ENCODE assay signal across 8 cellular contexts in genomic region chr4:168832746-168833575, GRCh38.
DNase-seq lines count a peak whose midpoint lies in the region; ATAC-seq lines count a peak whose summit lies in the region.

No MANE protein-coding gene starts in this region.

- H3K36me3 Mint-ChIP-seq in activated T-cell treated with anti-CD3 and anti-CD28 coated beads, Interleukin-2, amount 50 U/mL, for 4 hours (ENCODE audit: insufficient read depth) = no peaks in the 10 kb centered on the region

- H3K4me1 Mint-ChIP-seq in activated T-cell treated with anti-CD3 and anti-CD28 coated beads, Interleukin-2, amount 50 U/mL, for 4 hours (ENCODE audit: low read depth) = peaks cover 10% of the 10 kb centered on the region

- H3K4me3 ChIP-seq in HAP-1 = peak overlapping the region; percentile 88
- peak overlapping the region; percentile 73 for H3K4me3 ChIP-seq in neuron (ENCODE audit: low read length)

- H3K27me3 Mint-ChIP-seq in activated T-cell treated with anti-CD3 and anti-CD28 coated beads, Interleukin-2, amount 50 U/mL, for 4 hours (ENCODE audit: low read depth) = peaks cover 66% of the 10 kb centered on the region

- H3K4me1 ChIP-seq in HAP-1 (peaks cover 10% of the 10 kb centered on the region), neuron (ENCODE audit: insufficient read depth, low read length) (peaks cover 17% of the 10 kb centered on the region)

- in situ Hi-C loops in HAP-1 (cut with MboI; ENCODE audit: low sequenced_read_pairs) = loop anchor here (10.0 kb wide), 1 partner anchor 118 kb away; no protein-coding TSS in a partner anchor

- H3K9me3 ChIP-seq in HAP-1 = no peaks in the 10 kb centered on the region
- H3K9me3 ChIP-seq in neuron (ENCODE audit: low read length) = no peaks in the 10 kb centered on the region

- ATAC-seq in activated T-cell treated with anti-CD3 and anti-CD28 coated beads, Interleukin-2, amount 50 U/mL, for 4 hours = peak in 1 of 2 donors; percentile 13
- no peak for ATAC-seq in GM18502 (IDR thresholded peaks at IDR 0.05; ENCODE audit: poor library complexity, unreplicated experiment)

- DNase-seq in AG08395 (ENCODE audit: low spot score) (peak; percentile 40), HAP-1 (ENCODE audit: low spot score in 2 of 2) (peak in 1 of 2 experiments; percentile 58), germinal center (ENCODE audit: low spot score) (peak; percentile 14), DMS79 treated with DMSO at 0.1 percent for 48 hours (lab: John Stamatoyannopoulos, UW) (no peak)
- no peak for DNase-seq in activated T-cell treated with anti-CD3 and anti-CD28 coated beads, Interleukin-2, amount 50 U/mL, for 4 hours
- DNase-seq in activated CD4-positive, CD25-positive, alpha-beta regulatory T cell treated with anti-CD3 and anti-CD28 coated beads, Interleukin-2, amount 50 U/mL, for 72 hours = no peak

- no peaks in the 10 kb centered on the region for H3K9me3 Mint-ChIP-seq in activated T-cell treated with anti-CD3 and anti-CD28 coated beads, Interleukin-2, amount 50 U/mL, for 4 hours

- H2AFZ ChIP-seq in neuron (ENCODE audit: low read depth, low read length) = peak overlapping the region; percentile 65

- H3K36me3 ChIP-seq in HAP-1 (replicated peaks) (peaks cover 9% of the 10 kb centered on the region), neuron (ENCODE audit: insufficient read depth, low read length) (peaks cover 10% of the 10 kb centered on the region)

- H3K27me3 ChIP-seq in HAP-1 (ENCODE audit: low read depth) (no peaks in the 10 kb centered on the region), neuron (ENCODE audit: insufficient read depth, low read length) (no peaks in the 10 kb centered on the region)

- H3K4me3 Mint-ChIP-seq in activated T-cell treated with anti-CD3 and anti-CD28 coated beads, Interleukin-2, amount 50 U/mL, for 4 hours = peak overlapping the region; percentile 73

Comparison
In these comparisons a context has a peak if more than half of its experiments do, and no peak if none do; other contexts are left out.
1. DNase-seq: peak in AG08395 (single experiment) and germinal center (single experiment); none in activated T-cell treated with anti-CD3 and anti-CD28 coated beads, Interleukin-2, amount 50 U/mL, for 4 hours (single experiment), DMS79 treated with DMSO at 0.1 percent for 48 hours (single experiment) and activated CD4-positive, CD25-positive, alpha-beta regulatory T cell treated with anti-CD3 and anti-CD28 coated beads, Interleukin-2, amount 50 U/mL, for 72 hours (single experiment).